17 cellular contexts compared by ENCODE assay signal in genomic region chr10:24201503-24202180, GRCh38. TPM values are rescaled to one million over a fixed set of nuclear protein-coding genes. Genes with fewer than 3 reads are reported as not detected.
DNase-seq lines count a peak whose midpoint lies in the region; ATAC-seq and TF ChIP-seq lines count a peak whose summit lies in the region.
"Had no signal": no experiment of that assay in that cellular context is flagged by ENCODE, and none has a peak within 500 bp of the region (broad histone marks: within the 10 kb centered on the region; RNA-seq: fewer than 3 reads in every experiment).

No MANE protein-coding gene starts in this region.

- H3K4me3 Mint-ChIP-seq in Caco-2 (ENCODE audit: unreplicated experiment) = no peak overlapping the region
- peak overlapping the region; percentile 16 to 27; a peak in 3 of 5 replicates for H3K4me3 Mint-ChIP-seq in H9
- H3K4me3 Mint-ChIP-seq: CD4-positive, CD25-positive, alpha-beta regulatory T cell had no signal

- no peak for TF ChIP-seq CTCF in Caco-2 (IDR thresholded peaks at IDR 0.05; ENCODE audit: insufficient read depth in 1 of 2, low read depth in 1 of 2, low read length in 1 of 2, severe bottlenecking in 1 of 2, unreplicated experiment in 1 of 2)
- TF ChIP-seq CTCF in H9 (conservative IDR thresholded peaks at IDR 0.05) = no peak
- TF ChIP-seq CTCF in parathyroid adenoma (IDR thresholded peaks at IDR 0.05) = no peak
- no peak for TF ChIP-seq CTCF in osteoblast (IDR thresholded peaks at IDR 0.05; ENCODE audit: extremely low read depth, low read depth, low read length)

- H3K79me1 ChIP-seq in H9 (ENCODE audit: insufficient read depth, low read depth, low read length, poor library complexity, severe bottlenecking) = no peaks in the 10 kb centered on the region

- no peaks in the 10 kb centered on the region for H3K23me2 ChIP-seq in H9 (ENCODE audit: insufficient read length, low read depth, low read length, poor library complexity, severe bottlenecking)

- intact Hi-C loops in Caco-2 (cut with micrococcal nuclease; ENCODE audit: unreplicated experiment) (no loop called here), left colon (cut with DNase I, micrococcal nuclease) (no loop called here)

- DNase-seq in Caco-2 (no peak), H9 (no peak), left colon (peak in 1 of 2 donors; percentile 8), HPDE6-E6E7 (ENCODE audit: extremely low spot score) (no peak), ecto neural progenitor cell (ENCODE audit: low spot score) (no peak), osteoblast (ENCODE audit: insufficient read length, low spot score, missing footprints) (no peak)
- DNase-seq: CD4-positive, CD25-positive, alpha-beta regulatory T cell; DMS79 treated with DMSO at 0.1 percent for 48 hours; GDM1; GM23248; Karpas-422; NCI-H187 treated with DMSO at 0.1 percent for 48 hours; NCI-H2171; NCI-H446 treated with DMSO at 0.1 percent for 48 hours; NCI-H774 had no signal

- H4K20me1 ChIP-seq in H9 (ENCODE audit: control insufficient read depth, insufficient read depth, insufficient read length) (no peaks in the 10 kb centered on the region), osteoblast (ENCODE audit: insufficient read depth, low read length) (no peaks in the 10 kb centered on the region)

- H3K4me1 Mint-ChIP-seq in Caco-2 (ENCODE audit: low read depth, unreplicated experiment) = peaks cover 28% of the 10 kb centered on the region
- peaks cover 25 to 36% of the 10 kb centered on the region in 2 experiments for H3K4me1 Mint-ChIP-seq in H9
- H3K4me1 Mint-ChIP-seq: CD4-positive, CD25-positive, alpha-beta regulatory T cell had no signal

- no peaks in the 10 kb centered on the region for H3K27me3 ChIP-seq in Caco-2 (replicated peaks; ENCODE audit: control insufficient read depth, insufficient read depth, low read length)
- no peaks in the 10 kb centered on the region for H3K27me3 ChIP-seq in H9 (ENCODE audit: insufficient read depth, low read length)
- no peaks in the 10 kb centered on the region for H3K27me3 ChIP-seq in parathyroid adenoma (ENCODE audit: control insufficient read depth, insufficient read depth, low read length)
- H3K27me3 ChIP-seq in osteoblast (ENCODE audit: insufficient read depth, low read length) = no peaks in the 10 kb centered on the region

- peaks cover 21% of the 10 kb centered on the region for H3K4me1 ChIP-seq in Caco-2
- H3K4me1 ChIP-seq in H9 (ENCODE audit: insufficient read depth, low read length) = no peaks in the 10 kb centered on the region
- peaks cover 14% of the 10 kb centered on the region for H3K4me1 ChIP-seq in parathyroid adenoma
- H3K4me1 ChIP-seq in osteoblast (ENCODE audit: insufficient read depth, low read length) = no peaks in the 10 kb centered on the region

- no peaks in the 10 kb centered on the region for H3K9me3 Mint-ChIP-seq in Caco-2 (ENCODE audit: unreplicated experiment)
- H3K9me3 Mint-ChIP-seq in H9 = no peaks in the 10 kb centered on the region

- H3K27ac ChIP-seq in H9 (ENCODE audit: insufficient read length, low read depth, low read length) (no peak overlapping the region), parathyroid adenoma (no peak overlapping the region), osteoblast (ENCODE audit: low read depth, low read length) (no peak overlapping the region)
- H3K27ac ChIP-seq: GM23248 had no signal

- BruUV-seq in Caco-2 (replicated peaks; lab: Mats Ljungman, UMichigan) = no TSS peak

- POLR2A ChIA-PET in Caco-2 (lab: Charles Lee) = interaction anchor here (0.5 to 1.0 kb wide), 3 partner anchors 13 to 49 kb away, joined by 3 to 8 read pairs (median 4); no protein-coding TSS in a partner anchor

- H4K5ac ChIP-seq in H9 (ENCODE audit: insufficient read length, low read depth, low read length) = no peak overlapping the region

- H3K4me3 ChIP-seq in Caco-2 (ENCODE audit: low read depth, low read length) (no peak overlapping the region), parathyroid adenoma (ENCODE audit: low read depth, low read length) (no peak overlapping the region), osteoblast (ENCODE audit: insufficient read depth, low read length) (no peak overlapping the region)
- H3K4me3 ChIP-seq: GM23248 had no signal

- no peak overlapping the region for H3K14ac ChIP-seq in H9 (ENCODE audit: insufficient read depth, low read length)

- H4K8ac ChIP-seq in H9 (replicated peaks; ENCODE audit: insufficient read length, low read depth, low read length) = no peak overlapping the region

- H2BK12ac ChIP-seq in H9 (ENCODE audit: insufficient read length, low read depth, low read length) = no peak overlapping the region

- H3K27ac Mint-ChIP-seq in Caco-2 (ENCODE audit: unreplicated experiment) (peak overlapping the region; percentile 28), H9 (peak overlapping the region in 2 of 3 experiments; percentile 48 to 53; a peak in 2 of 7 replicates)
- H3K27ac Mint-ChIP-seq: CD4-positive, CD25-positive, alpha-beta regulatory T cell had no signal

- H3K4ac ChIP-seq in H9 (ENCODE audit: low read depth, low read length) = no peak overlapping the region

- no peak overlapping the region for H3K56ac ChIP-seq in H9 (ENCODE audit: insufficient read length, low read depth, low read length)

- no peak overlapping the region for H3K23ac ChIP-seq in H9 (ENCODE audit: insufficient read length, low read depth, low read length)

- peak overlapping the region; percentile 5 for H3K4me2 ChIP-seq in H9 (ENCODE audit: insufficient read depth, insufficient read length, low read length)
- H3K4me2 ChIP-seq in parathyroid adenoma (ENCODE audit: low read length) = no peak overlapping the region
- H3K4me2 ChIP-seq in osteoblast (ENCODE audit: insufficient read depth, low read length) = no peak overlapping the region

- no peaks in the 10 kb centered on the region for H3K36me3 ChIP-seq in Caco-2 (ENCODE audit: control insufficient read depth, insufficient read depth, low read length)
- H3K36me3 ChIP-seq in parathyroid adenoma (ENCODE audit: control insufficient read depth, insufficient read depth, low read length) = no peaks in the 10 kb centered on the region
- no peaks in the 10 kb centered on the region for H3K36me3 ChIP-seq in osteoblast (ENCODE audit: insufficient read depth, low read length)

- H3K36me3 Mint-ChIP-seq in Caco-2 (ENCODE audit: insufficient read depth, unreplicated experiment) = no peaks in the 10 kb centered on the region
- H3K36me3 Mint-ChIP-seq in H9 (ENCODE audit: insufficient read depth in 1 of 3, low read depth in 3 of 3) = no peaks in the 10 kb centered on the region
- H3K36me3 Mint-ChIP-seq: CD4-positive, CD25-positive, alpha-beta regulatory T cell had no signal

- no peak overlapping the region for H2BK20ac ChIP-seq in H9 (ENCODE audit: low read depth, low read length, poor library complexity, severe bottlenecking)

- no peak overlapping the region for H3K9ac ChIP-seq in H9 (ENCODE audit: extremely low read depth, insufficient read length, low read length)
- H3K9ac ChIP-seq in parathyroid adenoma = no peak overlapping the region
- H3K9ac ChIP-seq: GM23248 had no signal

- CTCF ChIA-PET in Caco-2 (lab: Charles Lee) = interaction anchor here (0.5 to 1.7 kb wide), 5 partner anchors 38 to 316 kb away, joined by 3 to 4 read pairs (median 3); no protein-coding TSS in a partner anchor

- peak; percentile 62 for ATAC-seq in left colon
- no peak for ATAC-seq in HG03432 (IDR thresholded peaks at IDR 0.05; ENCODE audit: unreplicated experiment)

- H3K18ac ChIP-seq in H9 (ENCODE audit: insufficient read length, low read depth, low read length) = no peak overlapping the region

- WGBS in H9 (ENCODE audit: extremely low coverage, insufficient read length, low lambda C conversion rate) = no CpG with 5 or more reads among the region's 14 CpGs

- H3T11ph ChIP-seq in H9 (ENCODE audit: low read length) = no peak overlapping the region

- no peak overlapping the region for H2BK5ac ChIP-seq in H9 (ENCODE audit: insufficient read length, low read length)

- no peak overlapping the region for H2AK5ac ChIP-seq in H9 (ENCODE audit: insufficient read length, low read length)

- H2AFZ ChIP-seq in H9 (ENCODE audit: low read length) (no peak overlapping the region), parathyroid adenoma (peak overlapping the region; percentile 68), osteoblast (ENCODE audit: low read length) (no peak overlapping the region)
- H2AFZ ChIP-seq: GM23248 had no signal

- no peaks in the 10 kb centered on the region; the same call in 1 of the 2 replicates for H3K9me3 ChIP-seq in Caco-2
- H3K9me3 ChIP-seq in H9 (ENCODE audit: control insufficient read depth, low read depth, low read length) = no peaks in the 10 kb centered on the region
- no peaks in the 10 kb centered on the region for H3K9me3 ChIP-seq in parathyroid adenoma (ENCODE audit: control insufficient read depth, low read length)
- H3K9me3 ChIP-seq in osteoblast (ENCODE audit: low read depth, low read length) = no peaks in the 10 kb centered on the region

- H3K79me2 ChIP-seq in H9 (ENCODE audit: insufficient read depth, low read length) = no peaks in the 10 kb centered on the region
- H3K79me2 ChIP-seq in parathyroid adenoma = no peaks in the 10 kb centered on the region
- H3K79me2 ChIP-seq in osteoblast (ENCODE audit: insufficient read depth, low read length) = no peaks in the 10 kb centered on the region

- H4K91ac ChIP-seq in H9 (ENCODE audit: insufficient read length, low read depth, low read length) = no peak overlapping the region

- H3K27me3 Mint-ChIP-seq in Caco-2 (ENCODE audit: insufficient read depth, unreplicated experiment) (no peaks in the 10 kb centered on the region), H9 (ENCODE audit: low read depth) (no peaks in the 10 kb centered on the region)

- H2BK15ac ChIP-seq in H9 (ENCODE audit: low read depth, low read length) = no peak overlapping the region

- H2BK120ac ChIP-seq in H9 (ENCODE audit: low read depth, low read length, poor library complexity, severe bottlenecking) = no peak overlapping the region

RNA-seq across cellular contexts. Expression of gene KIAA1217, which starts 7.3 kb away (rescaled TPM):
- total RNA-seq in Caco-2 (2022) = 166 and 171 TPM in 2 replicates
- 17.2 and 18.6 TPM in 2 replicates for total RNA-seq in H9 (2021)
- 10 to 100 TPM; 69.2 to 78.4 TPM for total RNA-seq in left colon
- 36.8 and 51.0 TPM in 2 replicates for total RNA-seq in osteoblast
